In genomic region chr11:35949242-35949641, GRCh38 we compare ENCODE assay signal across 1 cellular context.
TF ChIP-seq lines count a peak whose summit lies in the region.

No MANE protein-coding gene starts in this region.

TF ChIP-seq in GM23338, 12 proteins besides CTCF, POLR2A, EP300 and RAD21 (continued from another document):
- TF ChIP-seq ZNF462 (CRISPR knock-in tag; IDR thresholded peaks at IDR 0.05), result no peak
- no peak for TF ChIP-seq REST (IDR thresholded peaks at IDR 0.05; ENCODE audit: unreplicated experiment)
- no peak for TF ChIP-seq NANOG (IDR thresholded peaks at IDR 0.05; ENCODE audit: borderline replicate concordance)
- TF ChIP-seq EZH2 (IDR thresholded peaks at IDR 0.05; ENCODE audit: low read depth, unreplicated experiment), result no peak
- no peak for TF ChIP-seq POLR2AphosphoS5 (IDR thresholded peaks at IDR 0.05; ENCODE audit: low read depth)
- TF ChIP-seq ETS1 (IDR thresholded peaks at IDR 0.05), result no peak
- no peak for TF ChIP-seq EZH2phosphoT487 (IDR thresholded peaks at IDR 0.05; ENCODE audit: unreplicated experiment)
